Comparison of ENCODE assay signal across 12 cellular contexts in genomic region chr6:137489410-137490371, GRCh38. TPM values are rescaled to one million over a fixed set of nuclear protein-coding genes. Genes with fewer than 3 reads are reported as not detected.
DNase-seq lines count a peak whose midpoint lies in the region; ATAC-seq and FAIRE-seq lines count a peak whose summit lies in the region.
"Had no signal": no experiment of that assay in that cellular context is flagged by ENCODE, and none has a peak within 500 bp of the region (broad histone marks: within the 10 kb centered on the region; RNA-seq: fewer than 3 reads in every experiment).

No MANE protein-coding gene starts in this region.

- H3K27ac ChIP-seq in iPS-20b (ENCODE audit: low read length) (no peak overlapping the region), stomach smooth muscle (ENCODE audit: low read length) (no peak overlapping the region), small intestine (ENCODE audit: low read depth in 1 of 2, low read length in 1 of 2) (no peak overlapping the region)
- H3K27ac ChIP-seq: dorsolateral prefrontal cortex had no signal

- H3K9me3 ChIP-seq in iPS-20b (ENCODE audit: insufficient read depth, low read depth, low read length) (no peaks in the 10 kb centered on the region), stomach smooth muscle (ENCODE audit: control insufficient read depth in 2 of 2, low read length in 2 of 2) (peaks cover 0 to 8% of the 10 kb centered on the region in 2 donors), small intestine (ENCODE audit: control insufficient read depth, low read depth) (no peaks in the 10 kb centered on the region)

- H3K4me3 Mint-ChIP-seq in activated naive CD4-positive, alpha-beta T cell treated with anti-CD3 and anti-CD28 coated beads, Interleukin-2, amount 10 ng/mL, durations not matched to agents 7 days and 5 days, result peak overlapping the region; percentile 8
- H3K4me3 Mint-ChIP-seq in activated CD8-positive, alpha-beta T cell treated with anti-CD3 and anti-CD28 coated beads, Interleukin-2, amount 10 ng/mL, durations not matched to agents 7 days and 5 days, result peak overlapping the region; percentile 34

- H3K36me3 ChIP-seq in iPS-20b (ENCODE audit: insufficient read depth, low read depth, low read length), result no peaks in the 10 kb centered on the region
- H3K36me3 ChIP-seq in stomach smooth muscle (ENCODE audit: control insufficient read depth in 2 of 2, insufficient read depth in 2 of 2, low read length in 2 of 2), result no peaks in the 10 kb centered on the region
- no peaks in the 10 kb centered on the region for H3K36me3 ChIP-seq in small intestine (ENCODE audit: control insufficient read depth in 2 of 2, insufficient read depth in 2 of 2, low read length in 2 of 2)

- peak overlapping the region; percentile 77 for H3K4me3 ChIP-seq in iPS-20b (ENCODE audit: low read length)
- H3K4me3 ChIP-seq in stomach smooth muscle (ENCODE audit: low read length in 2 of 2), result peak overlapping the region; percentile 16 to 54
- no peak overlapping the region for H3K4me3 ChIP-seq in small intestine (ENCODE audit: low read depth in 1 of 2, low read length in 2 of 2)

- no peaks in the 10 kb centered on the region for H3K9me3 Mint-ChIP-seq in activated naive CD4-positive, alpha-beta T cell treated with anti-CD3 and anti-CD28 coated beads, Interleukin-2, amount 10 ng/mL, durations not matched to agents 7 days and 5 days
- H3K9me3 Mint-ChIP-seq in activated CD8-positive, alpha-beta T cell treated with anti-CD3 and anti-CD28 coated beads, Interleukin-2, amount 10 ng/mL, durations not matched to agents 7 days and 5 days (ENCODE audit: insufficient read depth), result peaks cover 2% of the 10 kb centered on the region

- no peak for FAIRE-seq in small intestine (lab: Jason Lieb, UNC)

- H3K9ac ChIP-seq in iPS-20b (ENCODE audit: low read depth, low read length) (peak overlapping the region; percentile 22; the same call in 1 of the 2 replicates), stomach smooth muscle (ENCODE audit: low read length in 2 of 2) (no peak overlapping the region)

- CTCF ChIA-PET in activated naive CD4-positive, alpha-beta T cell treated with anti-CD3 and anti-CD28 coated beads, Interleukin-2, amount 10 ng/mL, durations not matched to agents 7 days and 5 days (lab: Charles Lee), result interaction anchor here (1.0 to 2.8 kb wide), 4 partner anchors 11 to 100 kb away, joined by 3 to 17 read pairs (median 8); no protein-coding TSS in a partner anchor
- CTCF ChIA-PET in activated CD8-positive, alpha-beta T cell treated with anti-CD3 and anti-CD28 coated beads, Interleukin-2, amount 10 ng/mL, durations not matched to agents 7 days and 5 days (lab: Charles Lee), result interaction anchor here (0.6 to 4.5 kb wide), 2 partner anchors 99 to 148 kb away, joined by 3 to 19 read pairs; no protein-coding TSS in a partner anchor

- POLR2A ChIA-PET in activated CD8-positive, alpha-beta T cell treated with anti-CD3 and anti-CD28 coated beads, Interleukin-2, amount 10 ng/mL, durations not matched to agents 7 days and 5 days (lab: Charles Lee), result no interaction called here

- H3K4me1 ChIP-seq in iPS-20b (ENCODE audit: insufficient read depth, low read length) (peaks cover 37% of the 10 kb centered on the region), stomach smooth muscle (ENCODE audit: control insufficient read depth, insufficient read depth, low read length) (peaks cover 26% of the 10 kb centered on the region), small intestine (ENCODE audit: control insufficient read depth in 2 of 2, insufficient read depth in 1 of 2, low read depth in 1 of 2, low read length in 1 of 2) (peaks cover 2 to 3% of the 10 kb centered on the region in 2 donors)

- peaks cover 28% of the 10 kb centered on the region for H3K36me3 Mint-ChIP-seq in activated naive CD4-positive, alpha-beta T cell treated with anti-CD3 and anti-CD28 coated beads, Interleukin-2, amount 10 ng/mL, durations not matched to agents 7 days and 5 days
- peaks cover 9% of the 10 kb centered on the region for H3K36me3 Mint-ChIP-seq in activated CD8-positive, alpha-beta T cell treated with anti-CD3 and anti-CD28 coated beads, Interleukin-2, amount 10 ng/mL, durations not matched to agents 7 days and 5 days (ENCODE audit: low read depth)

- peak overlapping the region; percentile 33 for H3K27ac Mint-ChIP-seq in activated naive CD4-positive, alpha-beta T cell treated with anti-CD3 and anti-CD28 coated beads, Interleukin-2, amount 10 ng/mL, durations not matched to agents 7 days and 5 days
- no peak overlapping the region for H3K27ac Mint-ChIP-seq in activated CD8-positive, alpha-beta T cell treated with anti-CD3 and anti-CD28 coated beads, Interleukin-2, amount 10 ng/mL, durations not matched to agents 7 days and 5 days

- no peak for ATAC-seq in activated CD8-positive, alpha-beta T cell treated with anti-CD3 and anti-CD28 coated beads, Interleukin-2, amount 10 ng/mL, durations not matched to agents 7 days and 5 days
- ATAC-seq in HG03442 (IDR thresholded peaks at IDR 0.05; ENCODE audit: unreplicated experiment), result no peak

- H3K27me3 Mint-ChIP-seq in activated naive CD4-positive, alpha-beta T cell treated with anti-CD3 and anti-CD28 coated beads, Interleukin-2, amount 10 ng/mL, durations not matched to agents 7 days and 5 days, result peaks cover 96% of the 10 kb centered on the region
- peaks cover 91% of the 10 kb centered on the region for H3K27me3 Mint-ChIP-seq in activated CD8-positive, alpha-beta T cell treated with anti-CD3 and anti-CD28 coated beads, Interleukin-2, amount 10 ng/mL, durations not matched to agents 7 days and 5 days (ENCODE audit: low read depth)

- peaks cover 57% of the 10 kb centered on the region for H3K4me1 Mint-ChIP-seq in activated naive CD4-positive, alpha-beta T cell treated with anti-CD3 and anti-CD28 coated beads, Interleukin-2, amount 10 ng/mL, durations not matched to agents 7 days and 5 days
- H3K4me1 Mint-ChIP-seq in activated CD8-positive, alpha-beta T cell treated with anti-CD3 and anti-CD28 coated beads, Interleukin-2, amount 10 ng/mL, durations not matched to agents 7 days and 5 days (ENCODE audit: low read depth), result peaks cover 42% of the 10 kb centered on the region

- WGBS in small intestine, 3 donors, result 18 to 33% (median 30%) methylated on average over 43 of the region's 43 CpGs

- H3K27me3 ChIP-seq in iPS-20b (ENCODE audit: insufficient read depth, low read length) (peaks cover 100% of the 10 kb centered on the region), stomach smooth muscle (ENCODE audit: control insufficient read depth in 1 of 2, insufficient read depth in 2 of 2, low read length in 2 of 2) (peaks cover 76 to 90% of the 10 kb centered on the region in 2 donors), small intestine (ENCODE audit: control insufficient read depth in 2 of 2, insufficient read depth in 2 of 2, low read length in 2 of 2) (peaks cover 12 to 74% of the 10 kb centered on the region in 2 donors)

- no peak for DNase-seq in activated naive CD4-positive, alpha-beta T cell treated with anti-CD3 and anti-CD28 coated beads, Interleukin-2, amount 10 ng/mL, durations not matched to agents 7 days and 5 days
- DNase-seq in activated naive CD4-positive, alpha-beta T cell treated with anti-CD3 and anti-CD28 coated beads, Interleukin-2, amount 50 U/mL, for 16 hours, result no peak
- no peak for DNase-seq in activated CD8-positive, alpha-beta T cell treated with anti-CD3 and anti-CD28 coated beads, Interleukin-2, amount 10 ng/mL, durations not matched to agents 7 days and 5 days
- no peak for DNase-seq in effector CD8-positive, alpha-beta T cell (lab: John Stamatoyannopoulos, UW)
- no peak for DNase-seq in small intestine
- DNase-seq: dorsolateral prefrontal cortex, GF-D8, NCI-H187 had no signal

RNA-seq across cellular contexts. Expression of gene OLIG3, which starts 4.5 kb away (rescaled TPM):
- total RNA-seq in activated CD8-positive, alpha-beta T cell treated with anti-CD3 and anti-CD28 coated beads, Interleukin-2, amount 10 ng/mL, durations not matched to agents 7 days and 5 days, result under 1 TPM; 0.34 to 0.44 TPM
- not detected for polyA plus RNA-seq in small intestine
- total RNA-seq: dorsolateral prefrontal cortex, glomerular endothelial cell had no signal

Comparison
In these comparisons a context has a peak if more than half of its experiments do, and no peak if none do; other contexts are left out.
1. H3K4me3 ChIP-seq: peak in iPS-20b (single experiment) and stomach smooth muscle (2 of 2); none in small intestine (0 of 2).